In the genomic region with DNA sequence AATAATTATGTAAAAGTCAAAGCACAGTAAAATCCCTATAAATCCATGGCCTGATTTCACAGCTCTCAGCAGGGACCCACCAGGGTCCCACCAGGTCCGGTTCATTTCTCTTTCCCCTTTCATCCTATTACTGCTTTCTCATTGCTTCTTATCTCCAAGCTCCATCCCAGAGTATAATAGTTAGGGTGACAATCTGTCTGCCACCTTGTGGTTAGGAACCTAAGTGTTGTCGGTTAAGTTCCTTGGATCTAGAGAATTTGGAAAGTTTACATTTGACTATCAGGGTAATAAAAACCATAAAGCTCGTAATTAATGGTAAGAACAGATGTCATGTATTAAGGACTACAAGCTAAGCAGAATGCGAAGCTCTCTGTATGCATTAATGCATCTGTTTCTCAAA, we compare ENCODE assay signal across 22 cellular contexts.
A peak's percentile ranks its signal among the peaks of the same experiment; 100 is the strongest.
DNase-seq lines count a peak whose midpoint lies in the region; ATAC-seq and TF ChIP-seq lines count a peak whose summit lies in the region.
"Had no signal": no experiment of that assay in that cellular context is flagged by ENCODE, and none has a peak within 500 bp of the region (broad histone marks: within the 10 kb centered on the region; RNA-seq: fewer than 3 reads in every experiment).

No MANE protein-coding gene starts in this region.

- POLR2A ChIA-PET in BJ (lab: Charles Lee): no interaction called here
- POLR2A ChIA-PET in SK-N-SH (lab: Yijun Ruan, JAX): no interaction called here

- WGBS in SK-N-SH (ENCODE audit: low lambda C conversion rate): 11% methylated on average over 4 of the region's 4 CpGs
- 65% methylated on average over 4 of the region's 4 CpGs for WGBS in prostate gland

- H4K20me1 ChIP-seq in SK-N-SH (ENCODE audit: insufficient read depth): no peaks in the 10 kb centered on the region

- no peak for TF ChIP-seq EP300 in SK-N-SH (IDR thresholded peaks at IDR 0.05; ENCODE audit: borderline replicate concordance in 1 of 2, low read depth in 1 of 2, low read length in 1 of 2)

- no peaks in the 10 kb centered on the region for H3K9me3 ChIP-seq in SK-N-SH
- H3K9me3 ChIP-seq in T-helper 17 cell (ENCODE audit: control insufficient read depth, low read length, poor library complexity, severe bottlenecking): no peaks in the 10 kb centered on the region
- no peaks in the 10 kb centered on the region for H3K9me3 ChIP-seq in prostate gland
- H3K9me3 ChIP-seq: breast epithelium, stomach had no signal

- no peaks in the 10 kb centered on the region for H3K4me1 Mint-ChIP-seq in T-helper 17 cell
- H3K4me1 Mint-ChIP-seq: activated naive CD8-positive, alpha-beta T cell treated with anti-CD3 and anti-CD28 coated beads for 36 hours had no signal

- H3K27me3 Mint-ChIP-seq in T-helper 17 cell: no peaks in the 10 kb centered on the region
- H3K27me3 Mint-ChIP-seq: activated naive CD8-positive, alpha-beta T cell treated with anti-CD3 and anti-CD28 coated beads for 36 hours had no signal

- no peaks in the 10 kb centered on the region for H3K9me2 ChIP-seq in SK-N-SH

- CTCF ChIA-PET in BJ (lab: Yijun Ruan, JAX) (interaction anchor here (1.0 to 1.3 kb wide), 3 partner anchors 10 to 36 kb away, joined by 3 to 4 read pairs (median 3); no protein-coding TSS in a partner anchor), SK-N-SH (lab: Yijun Ruan, JAX) (interaction anchor here (1.0 to 2.2 kb wide), 2 partner anchors 27 to 417 kb away, joined by 3 to 9 read pairs; no protein-coding TSS in a partner anchor)

- peaks cover 2% of the 10 kb centered on the region; the same call in 1 of the 2 replicates for H3K27me3 ChIP-seq in BJ (ENCODE audit: control insufficient read depth, insufficient read depth, low read length)
- no peaks in the 10 kb centered on the region for H3K27me3 ChIP-seq in SK-N-SH (ENCODE audit: insufficient read depth)
- no peaks in the 10 kb centered on the region for H3K27me3 ChIP-seq in prostate gland (replicated peaks; ENCODE audit: insufficient read depth)
- H3K27me3 ChIP-seq: breast epithelium, stomach had no signal

- H2AFZ ChIP-seq in SK-N-SH (ENCODE audit: low read depth): no peak overlapping the region

- H3K4me3 ChIP-seq in BJ (ENCODE audit: low read depth, low read length) (no peak overlapping the region), SK-N-SH (ENCODE audit: low read depth in 2 of 2, low read length in 1 of 2) (no peak overlapping the region), foreskin fibroblast (ENCODE audit: low read depth in 1 of 2, low read length in 2 of 2) (no peak overlapping the region), prostate gland (no peak overlapping the region)
- H3K4me3 ChIP-seq: breast epithelium, lung, stomach had no signal

- TF ChIP-seq RAD21 in SK-N-SH (IDR thresholded peaks at IDR 0.05; ENCODE audit: low read length): no peak

- DNase-seq in BJ (ENCODE audit: low read depth): no peak
- DNase-seq in SK-N-SH: no peak
- DNase-seq in foreskin fibroblast: peak in 1 of 2 donors; percentile 6
- no peak for DNase-seq in posterior vena cava (ENCODE audit: low spot score)
- DNase-seq in T-helper 17 cell: no peak
- no peak for DNase-seq in prostate gland (ENCODE audit: low spot score)
- DNase-seq: activated naive CD8-positive, alpha-beta T cell treated with anti-CD3 and anti-CD28 coated beads for 36 hours; activated T-cell treated with anti-CD3 and anti-CD28 coated beads, Interleukin-2, amount 50 U/mL, for 48 hours; AML-193; DMS153; foreskin melanocyte; naive thymus-derived CD4-positive, alpha-beta T cell; NCI-H2029 treated with DMSO at 0.1 percent for 48 hours; NK-92 treated with Interleukin-12 subunit alpha and Interleukin-12 subunit beta, amount 100 ng/mL, for 24 hours; SHP77; stimulated activated CD4-positive, alpha-beta T cell treated with anti-CD3 and anti-CD28 coated beads, Interleukin-15, amount 100 ng/mL, for 24 hours; stomach; T-helper 9 cell had no signal

- no peak for TF ChIP-seq POLR2A in prostate gland (IDR thresholded peaks at IDR 0.05)

- no peaks in the 10 kb centered on the region for H3K79me2 ChIP-seq in SK-N-SH (ENCODE audit: insufficient read depth)

- H3K27ac Mint-ChIP-seq in T-helper 17 cell: no peak overlapping the region
- H3K27ac Mint-ChIP-seq: activated naive CD8-positive, alpha-beta T cell treated with anti-CD3 and anti-CD28 coated beads for 36 hours; naive thymus-derived CD4-positive, alpha-beta T cell had no signal

- no peak overlapping the region for H3K4me2 ChIP-seq in SK-N-SH

- H3K4me3 Mint-ChIP-seq in T-helper 17 cell: no peak overlapping the region
- H3K4me3 Mint-ChIP-seq: activated naive CD8-positive, alpha-beta T cell treated with anti-CD3 and anti-CD28 coated beads for 36 hours; naive thymus-derived CD4-positive, alpha-beta T cell had no signal

- TF ChIP-seq CTCF in BJ (IDR thresholded peaks at IDR 0.05; ENCODE audit: insufficient read depth, low read depth, low read length): 0 out of 2 replicates have a peak, but pooled peaks have one; percentile 2
- TF ChIP-seq CTCF in LNCAP (IDR thresholded peaks at IDR 0.05): peak; percentile 19; the same call in 1 of the 2 replicates
- TF ChIP-seq CTCF in SK-N-SH (IDR thresholded peaks at IDR 0.05): peak; percentile 31
- TF ChIP-seq CTCF in foreskin fibroblast (IDR thresholded peaks at IDR 0.05; ENCODE audit: low read depth, low read length): peak; percentile 9
- TF ChIP-seq CTCF in prostate gland (IDR thresholded peaks at IDR 0.05): no peak

- H3K36me3 Mint-ChIP-seq in T-helper 17 cell (ENCODE audit: low read depth): no peaks in the 10 kb centered on the region
- H3K36me3 Mint-ChIP-seq: activated naive CD8-positive, alpha-beta T cell treated with anti-CD3 and anti-CD28 coated beads for 36 hours had no signal

- intact Hi-C loops in posterior vena cava (cut with DNase I) (loop anchor here in 1 of 2 donors (10.0 kb wide), 1 partner anchor 57 kb away; no protein-coding TSS in a partner anchor), prostate gland (cut with DNase I) (no loop called here)

- H3K27ac ChIP-seq in SK-N-SH (ENCODE audit: low read depth in 2 of 2, low read length in 1 of 2) (no peak overlapping the region), prostate gland (no peak overlapping the region)
- H3K27ac ChIP-seq: breast epithelium, stomach had no signal

- ATAC-seq in HG02623 (IDR thresholded peaks at IDR 0.05; ENCODE audit: unreplicated experiment) (no peak), T-helper 17 cell (no peak)
- ATAC-seq: naive thymus-derived CD4-positive, alpha-beta T cell had no signal

- H3F3A ChIP-seq in SK-N-SH (replicated peaks; ENCODE audit: insufficient read depth): no peaks in the 10 kb centered on the region

- no peak overlapping the region for H3K9ac ChIP-seq in SK-N-SH

- H3K4me1 ChIP-seq in SK-N-SH (ENCODE audit: control insufficient read depth in 1 of 2, insufficient read depth in 2 of 2, low read depth in 1 of 2, low read length in 1 of 2) (no peaks in the 10 kb centered on the region), prostate gland (replicated peaks) (no peaks in the 10 kb centered on the region)
- H3K4me1 ChIP-seq: breast epithelium, stomach had no signal

- H3K36me3 ChIP-seq in BJ (ENCODE audit: control insufficient read depth, insufficient read depth, low read length) (no peaks in the 10 kb centered on the region), SK-N-SH (replicated peaks in 1 of 2; ENCODE audit: control insufficient read depth in 1 of 2, insufficient read depth in 2 of 2, low read length in 1 of 2) (no peaks in the 10 kb centered on the region), prostate gland (no peaks in the 10 kb centered on the region)
- H3K36me3 ChIP-seq: breast epithelium, stomach had no signal

TF ChIP-seq in SK-N-SH, 30 proteins besides CTCF, POLR2A, EP300 and RAD21:
- TF ChIP-seq YY1 (IDR thresholded peaks at IDR 0.05; ENCODE audit: low read depth) (no peak), TCF12 (IDR thresholded peaks at IDR 0.05) (no peak), RXRA (IDR thresholded peaks at IDR 0.05; ENCODE audit: borderline replicate concordance, low read depth) (no peak), GABPA (IDR thresholded peaks at IDR 0.05; ENCODE audit: low read depth) (no peak), FOSL2 (IDR thresholded peaks at IDR 0.05; ENCODE audit: borderline replicate concordance, low read depth) (no peak)

Comparison
In these comparisons a context has a peak if more than half of its experiments do, and no peak if none do; other contexts are left out.
1. CTCF ChIP-seq: peak in BJ (single experiment), LNCAP (single experiment), SK-N-SH (single experiment) and foreskin fibroblast (single experiment); none in prostate gland (0 of 4).